Comparison of ENCODE assay signal across 8 cellular contexts in genomic region chr10:132023092-132023811, GRCh38. TPM values are rescaled to one million over a fixed set of nuclear protein-coding genes. Genes with fewer than 3 reads are reported as not detected.
A peak's percentile ranks its signal among the peaks of the same experiment; 100 is the strongest.
DNase-seq lines count a peak whose midpoint lies in the region; ATAC-seq and TF ChIP-seq lines count a peak whose summit lies in the region.

No MANE protein-coding gene starts in this region.

- H3K4me3 ChIP-seq in rectal smooth muscle tissue (ENCODE audit: low read length) (peak overlapping the region; percentile 63), uterus (peak overlapping the region in 1 of 2 donors; percentile 11)

- H3K27ac Mint-ChIP-seq in CD4-positive, alpha-beta T cell = no peak overlapping the region

- peaks cover 24% of the 10 kb centered on the region for H3K27me3 ChIP-seq in CD4-positive, alpha-beta T cell (ENCODE audit: control insufficient read depth, insufficient read depth, low read length)
- peaks cover 6% of the 10 kb centered on the region for H3K27me3 ChIP-seq in rectal smooth muscle tissue (ENCODE audit: control insufficient read depth, insufficient read depth, low read length)
- peaks cover 0 to 3% of the 10 kb centered on the region in 2 donors for H3K27me3 ChIP-seq in uterus

- no peak overlapping the region for H3K4me3 Mint-ChIP-seq in CD4-positive, alpha-beta T cell

- H3K36me3 Mint-ChIP-seq in CD4-positive, alpha-beta T cell (ENCODE audit: low read depth) = no peaks in the 10 kb centered on the region

- peaks cover 45% of the 10 kb centered on the region for H3K27me3 Mint-ChIP-seq in CD4-positive, alpha-beta T cell

- TF ChIP-seq POLR2A in uterus (IDR thresholded peaks at IDR 0.05) = no peak

- peak; percentile 88 for ATAC-seq in CD4-positive, alpha-beta T cell (ENCODE audit: poor library complexity)
- ATAC-seq in GM19467 (IDR thresholded peaks at IDR 0.05; ENCODE audit: unreplicated experiment) (peak; percentile 84), left ventricle myocardium superior (peak; percentile 94)

- no peak overlapping the region for H3K27ac ChIP-seq in CD4-positive, alpha-beta T cell (ENCODE audit: low read depth, low read length)
- H3K27ac ChIP-seq in rectal smooth muscle tissue (ENCODE audit: low read depth, low read length) (no peak overlapping the region), uterus (no peak overlapping the region)

- H3K4me1 Mint-ChIP-seq in CD4-positive, alpha-beta T cell (ENCODE audit: low read depth) = peaks cover 6% of the 10 kb centered on the region

- H3K9me3 ChIP-seq in CD4-positive, alpha-beta T cell (ENCODE audit: control insufficient read depth, low read length) = no peaks in the 10 kb centered on the region
- no peaks in the 10 kb centered on the region for H3K9me3 ChIP-seq in uterus

- H3K4me1 ChIP-seq in rectal smooth muscle tissue (ENCODE audit: control insufficient read depth, insufficient read depth, low read length) (peaks cover 4% of the 10 kb centered on the region), uterus (no peaks in the 10 kb centered on the region)

- CTCF ChIA-PET in CD4-positive, alpha-beta T cell (lab: Charles Lee) = interaction anchor here (0.6 to 1.9 kb wide), 11 partner anchors 9 to 136 kb away, joined by 3 to 27 read pairs (median 3); partner anchors contain the start of gene PPP2R2D

- intact Hi-C loops in CD4-positive, alpha-beta T cell (cut with DNase I, micrococcal nuclease) = loop anchor here (1.0 to 5.0 kb wide), 2 partner anchors 81 to 138 kb away; no protein-coding TSS in a partner anchor
- intact Hi-C loops in left ventricle myocardium superior (cut with micrococcal nuclease) = loop anchor here (5.0 kb wide), 1 partner anchor 136 kb away; no protein-coding TSS in a partner anchor
- intact Hi-C loops in uterus (cut with DNase I; ENCODE audit: low total_unique reads) = loop anchor here (10.0 kb wide), 1 partner anchor 138 kb away; no protein-coding TSS in a partner anchor

- H3K9me3 Mint-ChIP-seq in CD4-positive, alpha-beta T cell = no peaks in the 10 kb centered on the region

- no peak overlapping the region for H3K9ac ChIP-seq in rectal smooth muscle tissue (ENCODE audit: low read length)

- no peaks in the 10 kb centered on the region for H3K36me3 ChIP-seq in rectal smooth muscle tissue (ENCODE audit: control insufficient read depth, insufficient read depth, low read length)
- no peaks in the 10 kb centered on the region for H3K36me3 ChIP-seq in uterus

- POLR2A ChIA-PET in CD4-positive, alpha-beta T cell (lab: Charles Lee) = interaction anchor here (0.9 to 1.9 kb wide), 4 partner anchors 63 to 138 kb away, joined by 3 to 8 read pairs (median 3); no protein-coding TSS in a partner anchor

- DNase-seq in CD4-positive, alpha-beta T cell = peak; percentile 58 to 84 (median 74)
- peak; percentile 67 for DNase-seq in M059J (ENCODE audit: low read depth)
- peak; percentile 29 for DNase-seq in T-helper 22 cell (ENCODE audit: low read depth)
- DNase-seq in anterior cingulate cortex (lab: John Stamatoyannopoulos, UW) = peak in 55 of 58 donors; percentile 23 to 87 (median 67)
- DNase-seq in left ventricle myocardium superior = peak; percentile 91
- DNase-seq in uterus = peak; percentile 64 to 80

- TF ChIP-seq CTCF in CD4-positive, alpha-beta T cell (IDR thresholded peaks at IDR 0.05) = peak; percentile 92
- TF ChIP-seq CTCF in uterus (IDR thresholded peaks at IDR 0.05) = peak; percentile 80 to 87 (median 83)

RNA-seq across cellular contexts. Expression of gene BNIP3, which starts 41.5 kb away (rescaled TPM):
- 10 to 100 TPM; 21.0 to 23.6 TPM for total RNA-seq in CD4-positive, alpha-beta T cell
- 618 and 734 TPM in 2 replicates for total RNA-seq in M059J (2014; rRNA removed; shearing (Covaris generic))
- 142 TPM for total RNA-seq in left ventricle myocardium superior
- 100 to 1,000 TPM in 1 of 4 donors, 10 to 100 TPM in 3; 17.1 to 122 (median 31.6) TPM for total RNA-seq in uterus

RNA-seq across cellular contexts. Expression of gene JAKMIP3, which starts 42.5 kb away (rescaled TPM):
- under 1 TPM; 0.28 to 0.36 TPM for total RNA-seq in CD4-positive, alpha-beta T cell
- 0.02 TPM in 1 of 2 replicates, not detected in the other for total RNA-seq in M059J (2014; rRNA removed; shearing (Covaris generic))
- total RNA-seq in left ventricle myocardium superior (2.0 TPM), uterus (1 to 10 TPM in 2 of 4 donors, under 1 TPM in 1, not detected in 1; 0.26 to 1.3 (median 1.2) TPM)

Comparison
In these comparisons a context has a peak if more than half of its experiments do, and no peak if none do; other contexts are left out.
1. DNase-seq: peak in every context shown above with its lines; median percentile 91 in left ventricle myocardium superior; 74 in CD4-positive, alpha-beta T cell; 72 in uterus; 67 in M059J; 67 in anterior cingulate cortex; 29 in T-helper 22 cell.